ENCODE assay signal across 15 cellular contexts in the genomic region with DNA sequence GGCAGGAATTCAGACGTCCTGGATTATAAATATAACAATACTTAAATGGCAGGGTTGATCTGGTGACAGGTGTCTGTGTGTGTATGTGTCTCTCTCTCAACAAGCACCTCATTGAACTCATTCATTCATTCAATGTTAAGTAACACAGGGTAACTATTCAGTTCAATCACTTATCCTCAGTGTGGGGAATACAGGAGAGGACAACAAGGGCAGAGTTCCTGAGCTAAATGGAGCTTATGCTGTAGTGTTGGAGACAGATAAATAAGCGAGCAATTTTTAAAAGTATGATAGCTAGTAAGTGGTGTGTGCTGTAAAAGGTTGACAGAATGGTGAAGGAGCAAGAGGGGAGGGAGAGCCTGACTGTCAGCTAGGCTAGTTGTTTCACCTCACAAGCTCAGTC.
"Had no signal": no experiment of that assay in that cellular context is flagged by ENCODE, and none has a peak within 500 bp of the region (broad histone marks: within the 10 kb centered on the region; RNA-seq: fewer than 3 reads in every experiment).

No MANE protein-coding gene starts in this region.

- H3K4me1 ChIP-seq: foreskin keratinocyte, lower lobe of right lung, suprapubic skin had no signal

- H3K4me3 ChIP-seq: lower lobe of right lung, suprapubic skin had no signal

- H3K9me3 ChIP-seq: lower lobe of right lung, suprapubic skin had no signal

- H3K36me3 ChIP-seq: lower lobe of right lung, suprapubic skin had no signal

- ATAC-seq: activated CD4-positive, alpha-beta T cell treated with anti-CD3 and anti-CD28 coated beads for 36 hours; activated CD8-positive, alpha-beta memory T cell treated with anti-CD3 and anti-CD28 coated beads, Interleukin-2, amount 10 ng/mL, durations not matched to agents 7 days and 5 days; foreskin keratinocyte; lower lobe of right lung; T-helper 17 cell had no signal

- H3K27ac ChIP-seq: foreskin keratinocyte, lower lobe of right lung, suprapubic skin had no signal

- H3K27me3 ChIP-seq: foreskin keratinocyte, suprapubic skin had no signal

- DNase-seq: activated CD4-positive, alpha-beta memory T cell treated with anti-CD3 and anti-CD28 coated beads for 36 hours; activated CD4-positive, alpha-beta T cell treated with anti-CD3 and anti-CD28 coated beads for 36 hours; activated CD8-positive, alpha-beta memory T cell treated with anti-CD3 and anti-CD28 coated beads, Interleukin-2, amount 10 ng/mL, durations not matched to agents 7 days and 5 days; activated naive CD4-positive, alpha-beta T cell treated with anti-CD3 and anti-CD28 coated beads for 36 hours; activated T-cell treated with anti-CD3 and anti-CD28 coated beads, Interleukin-2, amount 50 U/mL, for 1 hour; central memory CD4-positive, alpha-beta T cell; effector CD8-positive, alpha-beta T cell; glutamatergic neuron; immature natural killer cell; lower lobe of right lung; midbrain; naive B cell; T-helper 17 cell had no signal
